ENCODE assay signal across 2 cellular contexts in the genomic region with DNA sequence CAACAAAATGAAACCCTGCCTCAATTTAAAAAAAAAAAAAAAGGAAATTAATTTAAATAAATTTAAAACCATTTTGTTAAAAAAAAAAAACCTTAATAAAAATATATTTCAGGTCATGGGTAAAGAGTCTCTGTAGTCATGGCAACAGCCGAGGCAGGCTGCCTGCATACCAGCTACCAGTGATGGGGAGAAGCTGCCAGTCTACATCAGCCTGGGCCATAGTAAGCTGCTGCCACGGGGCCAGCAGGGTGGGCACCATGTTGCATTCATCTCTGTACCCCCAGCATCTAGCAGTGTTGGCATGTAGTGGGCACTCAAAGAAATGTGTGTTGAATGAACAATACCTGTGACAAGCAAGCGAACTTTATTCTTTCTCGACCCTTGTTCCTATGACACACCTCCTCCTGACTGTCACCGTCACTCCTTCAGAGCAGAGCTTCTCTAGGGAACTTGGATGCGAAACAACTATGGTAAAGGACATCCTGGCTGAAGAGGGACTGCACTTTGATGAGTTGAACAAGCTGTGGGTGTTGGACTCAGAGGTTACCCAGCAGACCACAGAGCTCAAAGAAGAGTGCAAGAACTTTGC.
TF ChIP-seq lines count a peak whose summit lies in the region.

No MANE protein-coding gene starts in this region.

TF ChIP-seq in K562, 482 proteins besides CTCF, POLR2A, EP300 and RAD21:
- TF ChIP-seq TOE1 (IDR thresholded peaks at IDR 0.05; ENCODE audit: borderline replicate concordance) (no peak), TOE1 (CRISPR knock-in tag; IDR thresholded peaks at IDR 0.05; ENCODE audit: borderline replicate concordance, low read depth) (no peak), GATAD2A (IDR thresholded peaks at IDR 0.05) (no peak), RFX1 (IDR thresholded peaks at IDR 0.05) (peak; percentile 80)

TF ChIP-seq in HepG2, 621 proteins besides CTCF, POLR2A, EP300 and RAD21 (continues in another document):
- TF ChIP-seq, protein P1, sequence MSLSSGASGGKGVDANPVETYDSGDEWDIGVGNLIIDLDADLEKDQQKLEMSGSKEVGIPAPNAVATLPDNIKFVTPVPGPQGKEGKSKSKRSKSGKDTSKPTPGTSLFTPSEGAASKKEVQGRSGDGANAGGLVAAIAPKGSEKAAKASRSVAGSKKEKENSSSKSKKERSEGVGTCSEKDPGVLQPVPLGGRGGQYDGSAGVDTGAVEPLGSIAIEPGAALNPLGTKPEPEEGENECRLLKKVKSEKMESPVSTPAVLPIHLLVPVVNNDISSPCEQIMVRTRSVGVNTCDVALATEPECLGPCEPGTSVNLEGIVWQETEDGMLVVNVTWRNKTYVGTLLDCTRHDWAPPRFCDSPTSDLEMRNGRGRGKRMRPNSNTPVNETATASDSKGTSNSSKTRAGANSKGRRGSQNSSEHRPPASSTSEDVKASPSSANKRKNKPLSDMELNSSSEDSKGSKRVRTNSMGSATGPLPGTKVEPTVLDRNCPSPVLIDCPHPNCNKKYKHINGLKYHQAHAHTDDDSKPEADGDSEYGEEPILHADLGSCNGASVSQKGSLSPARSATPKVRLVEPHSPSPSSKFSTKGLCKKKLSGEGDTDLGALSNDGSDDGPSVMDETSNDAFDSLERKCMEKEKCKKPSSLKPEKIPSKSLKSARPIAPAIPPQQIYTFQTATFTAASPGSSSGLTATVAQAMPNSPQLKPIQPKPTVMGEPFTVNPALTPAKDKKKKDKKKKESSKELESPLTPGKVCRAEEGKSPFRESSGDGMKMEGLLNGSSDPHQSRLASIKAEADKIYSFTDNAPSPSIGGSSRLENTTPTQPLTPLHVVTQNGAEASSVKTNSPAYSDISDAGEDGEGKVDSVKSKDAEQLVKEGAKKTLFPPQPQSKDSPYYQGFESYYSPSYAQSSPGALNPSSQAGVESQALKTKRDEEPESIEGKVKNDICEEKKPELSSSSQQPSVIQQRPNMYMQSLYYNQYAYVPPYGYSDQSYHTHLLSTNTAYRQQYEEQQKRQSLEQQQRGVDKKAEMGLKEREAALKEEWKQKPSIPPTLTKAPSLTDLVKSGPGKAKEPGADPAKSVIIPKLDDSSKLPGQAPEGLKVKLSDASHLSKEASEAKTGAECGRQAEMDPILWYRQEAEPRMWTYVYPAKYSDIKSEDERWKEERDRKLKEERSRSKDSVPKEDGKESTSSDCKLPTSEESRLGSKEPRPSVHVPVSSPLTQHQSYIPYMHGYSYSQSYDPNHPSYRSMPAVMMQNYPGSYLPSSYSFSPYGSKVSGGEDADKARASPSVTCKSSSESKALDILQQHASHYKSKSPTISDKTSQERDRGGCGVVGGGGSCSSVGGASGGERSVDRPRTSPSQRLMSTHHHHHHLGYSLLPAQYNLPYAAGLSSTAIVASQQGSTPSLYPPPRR (CRISPR knock-in tag; IDR thresholded peaks at IDR 0.05; ENCODE audit: borderline replicate concordance) = no peak
- TF ChIP-seq MEF2D (CRISPR knock-in tag; IDR thresholded peaks at IDR 0.05) (0 out of 2 replicates have a peak, but pooled peaks have one; percentile 37), RFX3 (CRISPR knock-in tag; IDR thresholded peaks at IDR 0.05) (peak; percentile 65), NPAS2 (CRISPR knock-in tag; IDR thresholded peaks at IDR 0.05; ENCODE audit: borderline replicate concordance) (no peak), POLR2G (IDR thresholded peaks at IDR 0.05; ENCODE audit: low read depth, low read length) (peak; percentile 47; the same call in 1 of the 2 replicates), HOXD1 (CRISPR knock-in tag; IDR thresholded peaks at IDR 0.05) (no peak), ZNF629 (CRISPR knock-in tag; conservative IDR thresholded peaks at IDR 0.05) (no peak), ZNF33B (CRISPR knock-in tag; IDR thresholded peaks at IDR 0.05) (0 out of 2 replicates have a peak, but pooled peaks have one; percentile 55), YEATS2 (CRISPR knock-in tag; IDR thresholded peaks at IDR 0.05; ENCODE audit: borderline replicate concordance) (0 out of 2 replicates have a peak, but pooled peaks have one; percentile 12), NCOA1 (CRISPR knock-in tag; IDR thresholded peaks at IDR 0.05) (no peak), ZNF274 (CRISPR knock-in tag; IDR thresholded peaks at IDR 0.05) (no peak), RBM22 (optimal IDR thresholded peaks at IDR 0.05; ENCODE audit: low read length) (peak; percentile 94), ZNF788 (CRISPR knock-in tag; IDR thresholded peaks at IDR 0.05; ENCODE audit: borderline replicate concordance) (no peak), ZNF530 (CRISPR knock-in tag; IDR thresholded peaks at IDR 0.05; ENCODE audit: low read depth) (no peak), ZNF350 (CRISPR knock-in tag; IDR thresholded peaks at IDR 0.05; ENCODE audit: borderline replicate concordance, low read depth) (0 out of 2 replicates have a peak, but pooled peaks have one; percentile 20), JUND (CRISPR knock-in tag; IDR thresholded peaks at IDR 0.05) (no peak)
- TF ChIP-seq, protein P2, sequence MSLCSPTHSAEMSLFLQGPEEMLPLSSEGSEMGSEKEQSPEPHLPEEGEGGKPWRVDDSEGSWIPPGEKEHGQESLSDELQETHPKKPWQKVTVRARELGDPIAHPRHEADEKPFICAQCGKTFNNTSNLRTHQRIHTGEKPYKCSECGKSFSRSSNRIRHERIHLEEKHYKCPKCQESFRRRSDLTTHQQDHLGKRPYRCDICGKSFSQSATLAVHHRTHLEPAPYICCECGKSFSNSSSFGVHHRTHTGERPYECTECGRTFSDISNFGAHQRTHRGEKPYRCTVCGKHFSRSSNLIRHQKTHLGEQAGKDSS (CRISPR knock-in tag; IDR thresholded peaks at IDR 0.05; ENCODE audit: borderline replicate concordance, low read depth) = 0 out of 2 replicates have a peak, but pooled peaks have one; percentile 19
- TF ChIP-seq, protein P3, sequence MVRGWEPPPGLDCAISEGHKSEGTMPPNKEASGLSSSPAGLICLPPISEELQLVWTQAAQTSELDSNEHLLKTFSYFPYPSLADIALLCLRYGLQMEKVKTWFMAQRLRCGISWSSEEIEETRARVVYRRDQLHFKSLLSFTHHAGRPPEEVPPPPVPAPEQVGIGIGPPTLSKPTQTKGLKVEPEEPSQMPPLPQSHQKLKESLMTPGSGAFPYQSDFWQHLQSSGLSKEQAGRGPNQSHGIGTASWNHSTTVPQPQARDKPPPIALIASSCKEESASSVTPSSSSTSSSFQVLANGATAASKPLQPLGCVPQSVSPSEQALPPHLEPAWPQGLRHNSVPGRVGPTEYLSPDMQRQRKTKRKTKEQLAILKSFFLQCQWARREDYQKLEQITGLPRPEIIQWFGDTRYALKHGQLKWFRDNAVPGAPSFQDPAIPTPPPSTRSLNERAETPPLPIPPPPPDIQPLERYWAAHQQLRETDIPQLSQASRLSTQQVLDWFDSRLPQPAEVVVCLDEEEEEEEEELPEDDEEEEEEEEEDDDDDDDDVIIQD (CRISPR knock-in tag; IDR thresholded peaks at IDR 0.05; ENCODE audit: low read depth) = peak; percentile 47; the same call in 1 of the 2 replicates
- TF ChIP-seq, protein P4, sequence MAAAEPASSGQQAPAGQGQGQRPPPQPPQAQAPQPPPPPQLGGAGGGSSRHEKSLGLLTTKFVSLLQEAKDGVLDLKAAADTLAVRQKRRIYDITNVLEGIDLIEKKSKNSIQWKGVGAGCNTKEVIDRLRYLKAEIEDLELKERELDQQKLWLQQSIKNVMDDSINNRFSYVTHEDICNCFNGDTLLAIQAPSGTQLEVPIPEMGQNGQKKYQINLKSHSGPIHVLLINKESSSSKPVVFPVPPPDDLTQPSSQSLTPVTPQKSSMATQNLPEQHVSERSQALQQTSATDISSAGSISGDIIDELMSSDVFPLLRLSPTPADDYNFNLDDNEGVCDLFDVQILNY (CRISPR knock-in tag; conservative IDR thresholded peaks at IDR 0.05) = no peak
- TF ChIP-seq, protein P5, sequence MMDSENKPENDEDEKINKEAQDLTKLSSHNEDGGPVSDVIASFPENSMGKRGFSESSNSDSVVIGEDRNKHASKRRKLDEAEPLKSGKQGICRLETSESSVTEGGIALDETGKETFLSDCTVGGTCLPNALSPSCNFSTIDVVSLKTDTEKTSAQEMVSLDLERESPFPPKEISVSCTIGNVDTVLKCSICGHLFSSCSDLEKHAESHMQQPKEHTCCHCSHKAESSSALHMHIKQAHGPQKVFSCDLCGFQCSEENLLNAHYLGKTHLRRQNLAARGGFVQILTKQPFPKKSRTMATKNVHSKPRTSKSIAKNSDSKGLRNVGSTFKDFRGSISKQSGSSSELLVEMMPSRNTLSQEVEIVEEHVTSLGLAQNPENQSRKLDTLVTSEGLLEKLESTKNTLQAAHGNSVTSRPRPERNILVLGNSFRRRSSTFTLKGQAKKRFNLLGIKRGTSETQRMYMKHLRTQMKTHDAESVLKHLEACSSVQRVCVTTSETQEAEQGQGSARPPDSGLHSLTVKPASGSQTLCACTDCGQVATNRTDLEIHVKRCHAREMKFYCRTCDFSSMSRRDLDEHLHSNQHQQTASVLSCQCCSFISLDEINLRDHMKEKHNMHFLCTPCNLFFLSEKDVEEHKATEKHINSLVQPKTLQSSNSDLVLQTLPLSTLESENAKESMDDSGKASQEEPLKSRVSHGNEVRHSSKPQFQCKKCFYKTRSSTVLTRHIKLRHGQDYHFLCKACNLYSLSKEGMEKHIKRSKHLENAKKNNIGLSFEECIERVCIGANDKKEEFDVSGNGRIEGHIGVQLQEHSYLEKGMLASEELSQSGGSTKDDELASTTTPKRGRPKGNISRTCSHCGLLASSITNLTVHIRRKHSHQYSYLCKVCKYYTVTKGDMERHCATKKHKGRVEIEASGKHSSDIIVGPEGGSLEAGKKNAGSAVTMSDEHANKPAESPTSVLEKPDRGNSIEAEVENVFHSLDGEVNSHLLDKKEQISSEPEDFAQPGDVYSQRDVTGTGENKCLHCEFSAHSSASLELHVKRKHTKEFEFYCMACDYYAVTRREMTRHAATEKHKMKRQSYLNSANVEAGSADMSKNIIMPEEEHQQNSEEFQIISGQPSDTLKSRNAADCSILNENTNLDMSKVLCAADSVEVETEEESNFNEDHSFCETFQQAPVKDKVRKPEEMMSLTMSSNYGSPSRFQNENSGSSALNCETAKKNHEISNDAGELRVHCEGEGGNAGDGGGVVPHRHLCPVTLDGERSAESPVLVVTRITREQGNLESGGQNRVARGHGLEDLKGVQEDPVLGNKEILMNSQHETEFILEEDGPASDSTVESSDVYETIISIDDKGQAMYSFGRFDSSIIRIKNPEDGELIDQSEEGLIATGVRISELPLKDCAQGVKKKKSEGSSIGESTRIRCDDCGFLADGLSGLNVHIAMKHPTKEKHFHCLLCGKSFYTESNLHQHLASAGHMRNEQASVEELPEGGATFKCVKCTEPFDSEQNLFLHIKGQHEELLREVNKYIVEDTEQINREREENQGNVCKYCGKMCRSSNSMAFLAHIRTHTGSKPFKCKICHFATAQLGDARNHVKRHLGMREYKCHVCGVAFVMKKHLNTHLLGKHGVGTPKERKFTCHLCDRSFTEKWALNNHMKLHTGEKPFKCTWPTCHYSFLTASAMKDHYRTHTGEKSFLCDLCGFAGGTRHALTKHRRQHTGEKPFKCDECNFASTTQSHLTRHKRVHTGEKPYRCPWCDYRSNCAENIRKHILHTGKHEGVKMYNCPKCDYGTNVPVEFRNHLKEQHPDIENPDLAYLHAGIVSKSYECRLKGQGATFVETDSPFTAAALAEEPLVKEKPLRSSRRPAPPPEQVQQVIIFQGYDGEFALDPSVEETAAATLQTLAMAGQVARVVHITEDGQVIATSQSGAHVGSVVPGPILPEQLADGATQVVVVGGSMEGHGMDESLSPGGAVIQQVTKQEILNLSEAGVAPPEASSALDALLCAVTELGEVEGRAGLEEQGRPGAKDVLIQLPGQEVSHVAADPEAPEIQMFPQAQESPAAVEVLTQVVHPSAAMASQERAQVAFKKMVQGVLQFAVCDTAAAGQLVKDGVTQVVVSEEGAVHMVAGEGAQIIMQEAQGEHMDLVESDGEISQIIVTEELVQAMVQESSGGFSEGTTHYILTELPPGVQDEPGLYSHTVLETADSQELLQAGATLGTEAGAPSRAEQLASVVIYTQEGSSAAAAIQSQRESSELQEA (CRISPR knock-in tag; IDR thresholded peaks at IDR 0.05; ENCODE audit: not compliant biosample characterization) = peak; percentile 33
- TF ChIP-seq, protein P6, sequence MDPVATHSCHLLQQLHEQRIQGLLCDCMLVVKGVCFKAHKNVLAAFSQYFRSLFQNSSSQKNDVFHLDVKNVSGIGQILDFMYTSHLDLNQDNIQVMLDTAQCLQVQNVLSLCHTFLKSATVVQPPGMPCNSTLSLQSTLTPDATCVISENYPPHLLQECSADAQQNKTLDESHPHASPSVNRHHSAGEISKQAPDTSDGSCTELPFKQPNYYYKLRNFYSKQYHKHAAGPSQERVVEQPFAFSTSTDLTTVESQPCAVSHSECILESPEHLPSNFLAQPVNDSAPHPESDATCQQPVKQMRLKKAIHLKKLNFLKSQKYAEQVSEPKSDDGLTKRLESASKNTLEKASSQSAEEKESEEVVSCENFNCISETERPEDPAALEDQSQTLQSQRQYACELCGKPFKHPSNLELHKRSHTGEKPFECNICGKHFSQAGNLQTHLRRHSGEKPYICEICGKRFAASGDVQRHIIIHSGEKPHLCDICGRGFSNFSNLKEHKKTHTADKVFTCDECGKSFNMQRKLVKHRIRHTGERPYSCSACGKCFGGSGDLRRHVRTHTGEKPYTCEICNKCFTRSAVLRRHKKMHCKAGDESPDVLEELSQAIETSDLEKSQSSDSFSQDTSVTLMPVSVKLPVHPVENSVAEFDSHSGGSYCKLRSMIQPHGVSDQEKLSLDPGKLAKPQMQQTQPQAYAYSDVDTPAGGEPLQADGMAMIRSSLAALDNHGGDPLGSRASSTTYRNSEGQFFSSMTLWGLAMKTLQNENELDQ (CRISPR knock-in tag; IDR thresholded peaks at IDR 0.05; ENCODE audit: borderline replicate concordance) = no peak
- TF ChIP-seq, protein P7, sequence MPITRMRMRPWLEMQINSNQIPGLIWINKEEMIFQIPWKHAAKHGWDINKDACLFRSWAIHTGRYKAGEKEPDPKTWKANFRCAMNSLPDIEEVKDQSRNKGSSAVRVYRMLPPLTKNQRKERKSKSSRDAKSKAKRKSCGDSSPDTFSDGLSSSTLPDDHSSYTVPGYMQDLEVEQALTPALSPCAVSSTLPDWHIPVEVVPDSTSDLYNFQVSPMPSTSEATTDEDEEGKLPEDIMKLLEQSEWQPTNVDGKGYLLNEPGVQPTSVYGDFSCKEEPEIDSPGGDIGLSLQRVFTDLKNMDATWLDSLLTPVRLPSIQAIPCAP (CRISPR knock-in tag; IDR thresholded peaks at IDR 0.05; ENCODE audit: low read depth) = 0 out of 2 replicates have a peak, but pooled peaks have one; percentile 71
- TF ChIP-seq, protein P8, sequence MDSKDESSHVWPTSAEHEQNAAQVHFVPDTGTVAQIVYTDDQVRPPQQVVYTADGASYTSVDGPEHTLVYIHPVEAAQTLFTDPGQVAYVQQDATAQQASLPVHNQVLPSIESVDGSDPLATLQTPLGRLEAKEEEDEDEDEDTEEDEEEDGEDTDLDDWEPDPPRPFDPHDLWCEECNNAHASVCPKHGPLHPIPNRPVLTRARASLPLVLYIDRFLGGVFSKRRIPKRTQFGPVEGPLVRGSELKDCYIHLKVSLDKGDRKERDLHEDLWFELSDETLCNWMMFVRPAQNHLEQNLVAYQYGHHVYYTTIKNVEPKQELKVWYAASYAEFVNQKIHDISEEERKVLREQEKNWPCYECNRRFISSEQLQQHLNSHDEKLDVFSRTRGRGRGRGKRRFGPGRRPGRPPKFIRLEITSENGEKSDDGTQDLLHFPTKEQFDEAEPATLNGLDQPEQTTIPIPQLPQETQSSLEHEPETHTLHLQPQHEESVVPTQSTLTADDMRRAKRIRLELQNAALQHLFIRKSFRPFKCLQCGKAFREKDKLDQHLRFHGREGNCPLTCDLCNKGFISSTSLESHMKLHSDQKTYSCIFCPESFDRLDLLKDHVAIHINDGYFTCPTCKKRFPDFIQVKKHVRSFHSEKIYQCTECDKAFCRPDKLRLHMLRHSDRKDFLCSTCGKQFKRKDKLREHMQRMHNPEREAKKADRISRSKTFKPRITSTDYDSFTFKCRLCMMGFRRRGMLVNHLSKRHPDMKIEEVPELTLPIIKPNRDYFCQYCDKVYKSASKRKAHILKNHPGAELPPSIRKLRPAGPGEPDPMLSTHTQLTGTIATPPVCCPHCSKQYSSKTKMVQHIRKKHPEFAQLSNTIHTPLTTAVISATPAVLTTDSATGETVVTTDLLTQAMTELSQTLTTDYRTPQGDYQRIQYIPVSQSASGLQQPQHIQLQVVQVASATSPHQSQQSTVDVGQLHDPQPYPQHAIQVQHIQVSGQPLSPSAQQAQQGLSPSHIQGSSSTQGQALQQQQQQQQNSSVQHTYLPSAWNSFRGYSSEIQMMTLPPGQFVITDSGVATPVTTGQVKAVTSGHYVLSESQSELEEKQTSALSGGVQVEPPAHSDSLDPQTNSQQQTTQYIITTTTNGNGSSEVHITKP (CRISPR knock-in tag; IDR thresholded peaks at IDR 0.05; ENCODE audit: low read depth) = no peak
